In the genomic region with DNA sequence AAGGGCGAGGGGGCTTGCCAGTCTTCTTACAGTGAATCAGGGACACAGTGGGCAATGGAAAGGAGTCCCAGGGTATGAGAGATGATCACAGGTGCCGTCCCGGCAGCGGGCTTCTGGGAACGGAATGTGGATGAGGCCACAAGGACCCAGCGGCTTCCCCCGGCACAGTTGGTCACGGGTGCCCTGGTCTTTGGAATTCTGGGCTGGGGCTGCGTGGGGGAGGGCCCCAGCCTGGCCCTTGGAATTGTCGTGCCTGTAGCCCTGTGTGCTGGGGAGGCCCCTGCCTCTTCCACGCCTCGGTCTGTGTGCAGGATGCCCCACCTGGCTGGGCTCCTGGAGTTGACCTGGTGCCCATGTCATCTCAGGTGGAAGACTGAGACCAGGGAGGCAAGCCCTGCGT, we compare ENCODE assay signal across 1 cellular context.
TF ChIP-seq lines count a peak whose summit lies in the region.

No MANE protein-coding gene starts in this region.

TF ChIP-seq in A549, 52 proteins besides CTCF, POLR2A, EP300 and RAD21 (continued from another document):
- TF ChIP-seq, protein P1, sequence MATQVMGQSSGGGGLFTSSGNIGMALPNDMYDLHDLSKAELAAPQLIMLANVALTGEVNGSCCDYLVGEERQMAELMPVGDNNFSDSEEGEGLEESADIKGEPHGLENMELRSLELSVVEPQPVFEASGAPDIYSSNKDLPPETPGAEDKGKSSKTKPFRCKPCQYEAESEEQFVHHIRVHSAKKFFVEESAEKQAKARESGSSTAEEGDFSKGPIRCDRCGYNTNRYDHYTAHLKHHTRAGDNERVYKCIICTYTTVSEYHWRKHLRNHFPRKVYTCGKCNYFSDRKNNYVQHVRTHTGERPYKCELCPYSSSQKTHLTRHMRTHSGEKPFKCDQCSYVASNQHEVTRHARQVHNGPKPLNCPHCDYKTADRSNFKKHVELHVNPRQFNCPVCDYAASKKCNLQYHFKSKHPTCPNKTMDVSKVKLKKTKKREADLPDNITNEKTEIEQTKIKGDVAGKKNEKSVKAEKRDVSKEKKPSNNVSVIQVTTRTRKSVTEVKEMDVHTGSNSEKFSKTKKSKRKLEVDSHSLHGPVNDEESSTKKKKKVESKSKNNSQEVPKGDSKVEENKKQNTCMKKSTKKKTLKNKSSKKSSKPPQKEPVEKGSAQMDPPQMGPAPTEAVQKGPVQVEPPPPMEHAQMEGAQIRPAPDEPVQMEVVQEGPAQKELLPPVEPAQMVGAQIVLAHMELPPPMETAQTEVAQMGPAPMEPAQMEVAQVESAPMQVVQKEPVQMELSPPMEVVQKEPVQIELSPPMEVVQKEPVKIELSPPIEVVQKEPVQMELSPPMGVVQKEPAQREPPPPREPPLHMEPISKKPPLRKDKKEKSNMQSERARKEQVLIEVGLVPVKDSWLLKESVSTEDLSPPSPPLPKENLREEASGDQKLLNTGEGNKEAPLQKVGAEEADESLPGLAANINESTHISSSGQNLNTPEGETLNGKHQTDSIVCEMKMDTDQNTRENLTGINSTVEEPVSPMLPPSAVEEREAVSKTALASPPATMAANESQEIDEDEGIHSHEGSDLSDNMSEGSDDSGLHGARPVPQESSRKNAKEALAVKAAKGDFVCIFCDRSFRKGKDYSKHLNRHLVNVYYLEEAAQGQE (IDR thresholded peaks at IDR 0.05), result no peak
TF ChIP-seq in A549: peak in this region for 0.
